8 cellular contexts compared by ENCODE assay signal in genomic region chr11:7512525-7513209, GRCh38. TPM values are rescaled to one million over a fixed set of nuclear protein-coding genes. Genes with fewer than 3 reads are reported as not detected.
DNase-seq lines count a peak whose midpoint lies in the region; ATAC-seq and TF ChIP-seq lines count a peak whose summit lies in the region.

No MANE protein-coding gene starts in this region.

- POLR2A ChIA-PET in CD4-positive, alpha-beta memory T cell (lab: Charles Lee; ENCODE audit: partially characterized antibody): interaction anchor here (1.0 to 1.2 kb wide), 2 partner anchors 9 to 65 kb away, joined by 3 to 4 read pairs; no protein-coding TSS in a partner anchor

- no peak for DNase-seq in CD4-positive, alpha-beta memory T cell
- DNase-seq in GM19240 (ENCODE audit: insufficient read length, low spot score) (peak; percentile 72), fibroblast of the aortic adventitia (ENCODE audit: low read depth) (peak; percentile 76), neural crest cell (ENCODE audit: low read depth, low spot score) (peak; percentile 1), HPDE6-E6E7 (ENCODE audit: extremely low spot score) (no peak), D341Med (ENCODE audit: low spot score) (no peak)

- H3K4me3 ChIP-seq in CD4-positive, alpha-beta memory T cell (ENCODE audit: low read length in 2 of 2): no peak overlapping the region
- peak overlapping the region; percentile 77 for H3K4me3 ChIP-seq in fibroblast of the aortic adventitia (ENCODE audit: low read depth, low read length)

- H3K27me3 Mint-ChIP-seq in CD4-positive, alpha-beta memory T cell: peaks cover 0 to 2% of the 10 kb centered on the region in 2 donors
- peaks cover 43% of the 10 kb centered on the region for H3K27me3 Mint-ChIP-seq in neural crest cell (ENCODE audit: low read depth)

- peaks cover 20% of the 10 kb centered on the region for H3K4me1 ChIP-seq in CD4-positive, alpha-beta memory T cell (ENCODE audit: insufficient read depth, low read length)

- H3K27me3 ChIP-seq in CD4-positive, alpha-beta memory T cell (ENCODE audit: insufficient read depth, low read length): no peaks in the 10 kb centered on the region

- peaks cover 10 to 50% (median 27%) of the 10 kb centered on the region in 4 donors for H3K4me1 Mint-ChIP-seq in CD4-positive, alpha-beta memory T cell
- H3K4me1 Mint-ChIP-seq in neural crest cell: peaks cover 26% of the 10 kb centered on the region

- no peaks in the 10 kb centered on the region for H3K36me3 ChIP-seq in CD4-positive, alpha-beta memory T cell (ENCODE audit: insufficient read depth, low read length)

- H3K9me3 Mint-ChIP-seq in CD4-positive, alpha-beta memory T cell: no peaks in the 10 kb centered on the region
- H3K9me3 Mint-ChIP-seq in neural crest cell: no peaks in the 10 kb centered on the region

- peak overlapping the region; percentile 84 for H3K27ac ChIP-seq in CD4-positive, alpha-beta memory T cell (ENCODE audit: low read depth, low read length)
- peak overlapping the region; percentile 85 for H3K27ac ChIP-seq in VCaP

- ATAC-seq in HG03354 (IDR thresholded peaks at IDR 0.05; ENCODE audit: poor library complexity, severe bottlenecking, unreplicated experiment): peak; percentile 78

- intact Hi-C loops in CD4-positive, alpha-beta memory T cell (cut with micrococcal nuclease): loop anchor here (1.0 to 10.0 kb wide), 7 partner anchors 15 to 1278 kb away; partner anchors contain the start of genes CNGA4 and FHIP1B

- H3K27ac Mint-ChIP-seq in CD4-positive, alpha-beta memory T cell: peak overlapping the region; percentile 92 to 98 (median 96)
- no peak overlapping the region for H3K27ac Mint-ChIP-seq in neural crest cell (ENCODE audit: unreplicated experiment)

- CTCF ChIA-PET in CD4-positive, alpha-beta memory T cell (lab: Charles Lee; ENCODE audit: partially characterized antibody): interaction anchor here (0.7 to 5.9 kb wide), 25 partner anchors 8 to 474 kb away, joined by 3 to 49 read pairs (median 5); partner anchors contain the start of gene EIF3F

- peak overlapping the region; percentile 94 to 97 (median 96) for H3K4me3 Mint-ChIP-seq in CD4-positive, alpha-beta memory T cell
- peak overlapping the region; percentile 95 for H3K4me3 Mint-ChIP-seq in neural crest cell

- TF ChIP-seq CTCF in VCaP (conservative IDR thresholded peaks at IDR 0.05): no peak
- peak; percentile 50 for TF ChIP-seq CTCF in fibroblast of the aortic adventitia (IDR thresholded peaks at IDR 0.05; ENCODE audit: insufficient read depth, low read length)
- no peak for TF ChIP-seq CTCF in neural crest cell (conservative IDR thresholded peaks at IDR 0.05)

- no peaks in the 10 kb centered on the region for H3K9me3 ChIP-seq in CD4-positive, alpha-beta memory T cell (ENCODE audit: control insufficient read depth in 1 of 2, low read length in 2 of 2)

- peaks cover 0 to 4% of the 10 kb centered on the region in 2 donors for H3K36me3 Mint-ChIP-seq in CD4-positive, alpha-beta memory T cell
- no peaks in the 10 kb centered on the region for H3K36me3 Mint-ChIP-seq in neural crest cell (ENCODE audit: low read depth)

RNA-seq across cellular contexts. Expression of gene PPFIBP2, which starts 1.1 kb away (rescaled TPM):
- total RNA-seq in CD4-positive, alpha-beta memory T cell: 10 to 100 TPM; 18.5 to 22.0 TPM
- polyA plus RNA-seq in CD4-positive, alpha-beta memory T cell: 10 to 100 TPM in 1 of 2 donors, 1 to 10 TPM in 1; 4.0 to 19.5 TPM
- total RNA-seq in fibroblast of the aortic adventitia (ENCODE audit: low replicate concordance) (11.7 and 53.3 TPM in 2 replicates), neural crest cell (10.1 and 11.6 TPM in 2 replicates)

RNA-seq across cellular contexts. Expression of gene OLFML1, which starts 27.4 kb away (rescaled TPM):
- total RNA-seq in CD4-positive, alpha-beta memory T cell: not detected
- not detected for polyA plus RNA-seq in CD4-positive, alpha-beta memory T cell
- 27.1 and 75.0 TPM in 2 replicates for total RNA-seq in fibroblast of the aortic adventitia (ENCODE audit: low replicate concordance)
- total RNA-seq in neural crest cell: 0.84 and 1.1 TPM in 2 replicates

Comparison
In these comparisons a context has a peak if more than half of its experiments do, and no peak if none do; other contexts are left out.
1. DNase-seq: peak in GM19240 (single experiment), fibroblast of the aortic adventitia (single experiment) and neural crest cell (single experiment); none in CD4-positive, alpha-beta memory T cell (0 of 5), HPDE6-E6E7 (single experiment) and D341Med (single experiment).
2. RNA of gene OLFML1, which starts 27.4 kb away (total RNA-seq): 27.1 to 75.0 TPM in fibroblast of the aortic adventitia; 0.84 to 1.1 TPM in neural crest cell and not detected in CD4-positive, alpha-beta memory T cell; every median in the first group is over 10 times any median in the second.